ENCODE assay signal across 8 cellular contexts in the genomic region with DNA sequence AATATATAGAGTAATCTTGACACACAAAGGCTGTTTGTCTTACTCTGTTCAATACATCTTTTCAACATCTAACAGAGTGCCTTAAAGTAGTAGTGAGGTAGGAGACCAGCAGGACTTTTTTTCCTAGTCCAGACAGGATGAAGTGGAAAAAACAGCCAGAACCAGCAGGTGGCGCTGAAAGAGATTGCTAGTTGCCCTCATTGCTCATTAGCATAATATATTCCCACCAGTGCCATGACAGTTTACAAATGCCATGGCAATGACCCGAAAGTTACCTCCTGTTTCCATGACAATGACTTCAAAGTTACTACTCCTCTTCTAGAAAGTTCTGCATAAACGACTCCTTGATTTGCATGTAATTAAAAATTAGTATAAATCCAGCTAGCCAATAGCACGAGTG.
A peak's percentile ranks its signal among the peaks of the same experiment; 100 is the strongest.
DNase-seq lines count a peak whose midpoint lies in the region; ATAC-seq, FAIRE-seq and TF ChIP-seq lines count a peak whose summit lies in the region.

No MANE protein-coding gene starts in this region.

- DNase-seq in stimulated activated CD4-positive, alpha-beta T cell treated with anti-CD3 and anti-CD28 coated beads, Interleukin-1b, Interleukin-23, amount 100 ng/mL, for 48 hours: peak; percentile 8
- DNase-seq in stimulated activated CD4-positive, alpha-beta T cell treated with anti-CD3 and anti-CD28 coated beads, Interleukin-12 subunit alpha, Interleukin-12 subunit beta, amount 100 ng/mL, for 4 hours: no peak
- DNase-seq in RCC 7860 (ENCODE audit: low spot score) (peak; percentile 18), fibroblast of the aortic adventitia (ENCODE audit: low read depth) (no peak), type B pancreatic cell (ENCODE audit: extremely low spot score, unreplicated experiment) (no peak)
- no peak for DNase-seq in stimulated activated naive CD4-positive, alpha-beta T cell (lab: John Stamatoyannopoulos, UW)

- H3K36me3 Mint-ChIP-seq in type B pancreatic cell: no peaks in the 10 kb centered on the region

- TF ChIP-seq CTCF in fibroblast of the aortic adventitia (IDR thresholded peaks at IDR 0.05; ENCODE audit: insufficient read depth, low read length) (peak; percentile 48), type B pancreatic cell (conservative IDR thresholded peaks at IDR 0.05) (peak; percentile 69)

- peaks cover 6% of the 10 kb centered on the region for H3K4me1 Mint-ChIP-seq in type B pancreatic cell (ENCODE audit: unreplicated experiment)

- peaks cover 5% of the 10 kb centered on the region for H3K9me3 Mint-ChIP-seq in type B pancreatic cell

- FAIRE-seq in RCC 7860 (lab: Jason Lieb, UNC): no peak

- H3K27ac Mint-ChIP-seq in type B pancreatic cell: no peak overlapping the region

- H3K4me3 Mint-ChIP-seq in type B pancreatic cell: no peak overlapping the region

- no peak overlapping the region for H3K4me3 ChIP-seq in fibroblast of the aortic adventitia (ENCODE audit: low read depth, low read length)

- peak; percentile 60 for ATAC-seq in HG02870 (IDR thresholded peaks at IDR 0.05; ENCODE audit: unreplicated experiment)
- ATAC-seq in GM19035 (IDR thresholded peaks at IDR 0.05; ENCODE audit: unreplicated experiment): no peak

- H3K27me3 Mint-ChIP-seq in type B pancreatic cell: peaks cover 3% of the 10 kb centered on the region

Comparison
In these comparisons a context has a peak if more than half of its experiments do, and no peak if none do; other contexts are left out.
1. DNase-seq: peak in stimulated activated CD4-positive, alpha-beta T cell treated with anti-CD3 and anti-CD28 coated beads, Interleukin-1b, Interleukin-23, amount 100 ng/mL, for 48 hours (single experiment) and RCC 7860 (single experiment); none in stimulated activated CD4-positive, alpha-beta T cell treated with anti-CD3 and anti-CD28 coated beads, Interleukin-12 subunit alpha, Interleukin-12 subunit beta, amount 100 ng/mL, for 4 hours (single experiment), fibroblast of the aortic adventitia (single experiment), type B pancreatic cell (single experiment) and stimulated activated naive CD4-positive, alpha-beta T cell (0 of 6).